ENCODE assay signal across 34 cellular contexts in the genomic region with DNA sequence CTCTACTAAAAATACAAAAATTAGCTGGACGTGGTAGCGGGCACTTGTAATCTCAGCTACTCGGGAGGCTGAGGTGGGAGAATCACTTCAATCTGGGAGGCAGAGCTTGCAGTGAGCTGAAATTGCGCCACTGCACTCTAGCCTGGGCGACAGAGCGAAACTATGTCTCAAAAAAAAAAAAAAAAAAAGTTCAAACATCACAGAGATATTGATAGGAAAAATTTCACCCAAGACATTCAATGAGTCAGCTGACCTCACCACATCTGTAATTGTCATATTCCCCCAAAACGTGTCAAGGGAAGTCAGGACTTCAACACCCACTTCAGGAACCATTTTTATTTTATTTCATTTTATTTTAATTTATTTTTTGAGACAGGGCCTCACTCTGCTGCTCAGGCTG. TPM values are rescaled to one million over a fixed set of nuclear protein-coding genes. Genes with fewer than 3 reads are reported as not detected.
"Had no signal": no experiment of that assay in that cellular context is flagged by ENCODE, and none has a peak within 500 bp of the region (broad histone marks: within the 10 kb centered on the region; RNA-seq: fewer than 3 reads in every experiment).

No MANE protein-coding gene starts in this region.

- H3K9me3 Mint-ChIP-seq: activated B cell treated with CpG ODN at 0.5 μM for 24 hours; activated CD4-positive, alpha-beta memory T cell treated with anti-CD3 and anti-CD28 coated beads, Interleukin-2, amount 10 ng/mL, durations not matched to agents 7 days and 5 days; activated CD4-positive, alpha-beta T cell treated with anti-CD3 and anti-CD28 coated beads, Interleukin-2, amount 10 ng/mL, durations not matched to agents 7 days and 5 days; activated naive CD4-positive, alpha-beta T cell treated with anti-CD3 and anti-CD28 coated beads for 36 hours; activated T-cell treated with anti-CD3 and anti-CD28 coated beads, Interleukin-2, amount 50 U/mL, for 4 hours; activated T-helper 2 cell treated with anti-CD3 and anti-CD28 coated beads, Interferon-gamma antibody, Interleukin-2, Interleukin-4, amounts not matched to agents 10 μg/mL and 5 μg/mL and 100 μg/mL, durations not matched to agents 14 hours and 24 hours and 36 hours; brain; T-helper 2 cell treated with Interferon-gamma antibody and Interleukin-4, amounts not matched to agents 5 μg/mL and 100 μg/mL, for 36 hours had no signal

- H3K36me3 Mint-ChIP-seq: activated CD8-positive, alpha-beta memory T cell treated with anti-CD3 and anti-CD28 coated beads, Interleukin-2, amount 10 ng/mL, durations not matched to agents 7 days and 5 days; activated naive CD8-positive, alpha-beta T cell; brain had no signal

- ATAC-seq: activated CD8-positive, alpha-beta memory T cell treated with anti-CD3 and anti-CD28 coated beads, Interleukin-2, amount 10 ng/mL, durations not matched to agents 7 days and 5 days; activated T-cell treated with anti-CD3 and anti-CD28 coated beads, Interleukin-2, amount 50 U/mL, for 4 hours; gastroesophageal sphincter; heart right ventricle; T-helper 17 cell had no signal

- H3K4me1 Mint-ChIP-seq: activated B cell treated with CpG ODN at 0.5 μM for 24 hours; activated CD4-positive, alpha-beta T cell treated with anti-CD3 and anti-CD28 coated beads, Interleukin-2, amount 10 ng/mL, durations not matched to agents 7 days and 5 days; activated CD8-positive, alpha-beta memory T cell treated with anti-CD3 and anti-CD28 coated beads, Interleukin-2, amount 10 ng/mL, durations not matched to agents 7 days and 5 days; brain; T-helper 17 cell had no signal

- H3K27ac Mint-ChIP-seq: activated B cell treated with CpG ODN at 0.5 μM for 24 hours; activated CD4-positive, alpha-beta memory T cell treated with anti-CD3 and anti-CD28 coated beads, Interleukin-2, amount 10 ng/mL, durations not matched to agents 7 days and 5 days; activated CD4-positive, alpha-beta T cell treated with anti-CD3 and anti-CD28 coated beads, Interleukin-2, amount 10 ng/mL, durations not matched to agents 7 days and 5 days; activated CD8-positive, alpha-beta memory T cell treated with anti-CD3 and anti-CD28 coated beads, Interleukin-2, amount 10 ng/mL, durations not matched to agents 7 days and 5 days; activated naive CD4-positive, alpha-beta T cell treated with anti-CD3 and anti-CD28 coated beads for 36 hours; activated naive CD8-positive, alpha-beta T cell; activated T-helper 2 cell treated with anti-CD3 and anti-CD28 coated beads, Interferon-gamma antibody, Interleukin-2, Interleukin-4, amounts not matched to agents 10 μg/mL and 5 μg/mL and 100 μg/mL, durations not matched to agents 14 hours and 24 hours and 36 hours; brain; T-helper 17 cell; T-helper 2 cell treated with Interferon-gamma antibody and Interleukin-4, amounts not matched to agents 5 μg/mL and 100 μg/mL, for 36 hours had no signal

- H3K4me3 Mint-ChIP-seq: activated B cell treated with CpG ODN at 0.5 μM for 24 hours; activated CD4-positive, alpha-beta memory T cell treated with anti-CD3 and anti-CD28 coated beads, Interleukin-2, amount 10 ng/mL, durations not matched to agents 7 days and 5 days; activated CD4-positive, alpha-beta T cell treated with anti-CD3 and anti-CD28 coated beads, Interleukin-2, amount 10 ng/mL, durations not matched to agents 7 days and 5 days; activated CD8-positive, alpha-beta memory T cell treated with anti-CD3 and anti-CD28 coated beads, Interleukin-2, amount 10 ng/mL, durations not matched to agents 7 days and 5 days; activated naive CD4-positive, alpha-beta T cell treated with anti-CD3 and anti-CD28 coated beads for 36 hours; activated naive CD8-positive, alpha-beta T cell; activated T-cell treated with anti-CD3 and anti-CD28 coated beads, Interleukin-2, amount 50 U/mL, for 4 hours; brain; T-helper 17 cell; T-helper 2 cell treated with Interferon-gamma antibody and Interleukin-4, amounts not matched to agents 5 μg/mL and 100 μg/mL, for 36 hours had no signal

- DNase-seq: activated B cell treated with CpG ODN at 0.5 μM for 24 hours; activated CD4-positive, alpha-beta memory T cell treated with anti-CD3 and anti-CD28 coated beads, Interleukin-2, amount 10 ng/mL, durations not matched to agents 7 days and 5 days; activated CD4-positive, alpha-beta T cell treated with anti-CD3 and anti-CD28 coated beads for 4 hours; activated CD4-positive, alpha-beta T cell treated with anti-CD3 and anti-CD28 coated beads, Interleukin-2, amount 10 ng/mL, durations not matched to agents 7 days and 5 days; activated CD4-positive, alpha-beta T cell treated with anti-CD3 and anti-CD28 coated beads, Interleukin-2, amount 50 U/mL, for 4 hours; activated CD8-positive, alpha-beta memory T cell treated with anti-CD3 and anti-CD28 coated beads, Interleukin-2, amount 10 ng/mL, durations not matched to agents 7 days and 5 days; activated CD8-positive, alpha-beta memory T cell treated with anti-CD3 and anti-CD28 coated beads, Interleukin-2, amount 50 U/mL, for 4 hours; activated effector memory CD4-positive, alpha-beta T cell treated with anti-CD3 and anti-CD28 coated beads, Interleukin-2, amount 50 U/mL, for 16 hours; activated naive CD4-positive, alpha-beta T cell treated with anti-CD3 and anti-CD28 coated beads for 36 hours; activated T-cell treated with anti-CD3 and anti-CD28 coated beads, Interleukin-2, amount 50 U/mL, for 4 hours; central memory CD4-positive, alpha-beta T cell; cerebellar nuclear complex; colonic mucosa; effector CD8-positive, alpha-beta T cell; esophagus squamous epithelium; foreskin melanocyte; heart right ventricle; T-helper 1 cell; T-helper 17 cell; T1000; WERI-Rb-1 had no signal

RNA-seq across cellular contexts. Expression of gene PRSS27, which starts 8.0 kb away (rescaled TPM):
- total RNA-seq: ascending aorta had no signal

RNA-seq across cellular contexts. Expression of gene PRSS33, which starts 59.3 kb away (rescaled TPM):
- total RNA-seq: activated B cell treated with CpG ODN at 0.5 μM for 24 hours; activated CD4-positive, alpha-beta memory T cell treated with anti-CD3 and anti-CD28 coated beads, Interleukin-2, amount 10 ng/mL, durations not matched to agents 7 days and 5 days; activated CD4-positive, alpha-beta T cell treated with anti-CD3 and anti-CD28 coated beads, Interleukin-2, amount 10 ng/mL, durations not matched to agents 7 days and 5 days; activated CD8-positive, alpha-beta memory T cell treated with anti-CD3 and anti-CD28 coated beads, Interleukin-2, amount 10 ng/mL, durations not matched to agents 7 days and 5 days; activated T-helper 2 cell treated with anti-CD3 and anti-CD28 coated beads, Interferon-gamma antibody, Interleukin-2, Interleukin-4, amounts not matched to agents 10 μg/mL and 5 μg/mL and 100 μg/mL, durations not matched to agents 14 hours and 24 hours and 36 hours; breast epithelium; cardiac muscle cell; colonic mucosa; dermis microvascular lymphatic vessel endothelial cell; endothelial cell of umbilical vein; esophagus squamous epithelium; fibroblast of lung; fibroblast of villous mesenchyme; gastroesophageal sphincter; glomerular endothelial cell; T-helper 17 cell had no signal
